ENCODE assay signal across 11 cellular contexts in the genomic region with DNA sequence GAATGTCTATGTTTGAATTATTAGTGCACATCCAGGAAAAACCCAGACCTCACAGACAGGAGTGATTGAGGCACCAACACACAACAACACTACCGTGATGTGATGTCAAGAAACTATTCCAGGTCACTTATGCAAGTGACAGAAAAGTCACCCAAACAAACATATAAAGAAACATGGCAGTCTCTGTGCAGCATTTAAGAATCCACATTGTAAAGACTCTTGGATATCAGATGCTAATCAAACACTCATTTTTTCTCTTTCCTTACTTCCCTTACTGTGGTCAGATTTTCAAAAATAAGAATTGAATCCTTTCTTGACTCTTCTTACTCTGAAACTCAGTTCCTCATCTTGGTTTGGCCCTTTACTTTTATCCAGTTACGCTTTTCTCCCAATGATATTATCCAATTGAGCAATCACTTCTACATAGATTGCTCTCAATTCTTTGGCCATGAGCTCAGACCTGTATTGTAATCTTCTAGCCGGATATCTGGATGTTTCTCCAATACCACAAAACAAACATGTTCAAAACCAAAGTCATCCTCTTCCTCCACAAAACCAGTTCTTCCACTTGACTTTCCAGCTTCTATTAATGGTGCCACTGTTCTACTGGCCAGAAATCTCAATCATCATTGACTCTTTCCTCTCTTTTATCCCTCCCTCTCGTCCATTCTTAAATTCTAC.
DNase-seq lines count a peak whose midpoint lies in the region; ATAC-seq and TF ChIP-seq lines count a peak whose summit lies in the region.
"Had no signal": no experiment of that assay in that cellular context is flagged by ENCODE, and none has a peak within 500 bp of the region (broad histone marks: within the 10 kb centered on the region; RNA-seq: fewer than 3 reads in every experiment).

No MANE protein-coding gene starts in this region.

- no peaks in the 10 kb centered on the region for H3K27me3 ChIP-seq in GM23248 (replicated peaks; ENCODE audit: insufficient read depth)
- no peaks in the 10 kb centered on the region for H3K27me3 ChIP-seq in PC-3 (ENCODE audit: low read length)
- no peaks in the 10 kb centered on the region for H3K27me3 ChIP-seq in H7 (ENCODE audit: control insufficient read depth, insufficient read depth, low read length)
- H3K27me3 ChIP-seq in WERI-Rb-1 (ENCODE audit: insufficient read depth, low read depth, severe bottlenecking) = no peaks in the 10 kb centered on the region
- H3K27me3 ChIP-seq: thyroid gland had no signal

- H3F3A ChIP-seq in GM23248 (ENCODE audit: insufficient read depth) (peaks cover 36% of the 10 kb centered on the region), PC-3 (ENCODE audit: low read length, unreplicated experiment) (peaks cover 6% of the 10 kb centered on the region)

- ATAC-seq in PC-3 = peak; percentile 84

- H4K20me1 ChIP-seq in GM23248 (ENCODE audit: insufficient read depth) = no peaks in the 10 kb centered on the region
- H4K20me1 ChIP-seq in PC-3 (ENCODE audit: low read length) = no peaks in the 10 kb centered on the region

- peaks cover 36% of the 10 kb centered on the region for H3K4me1 ChIP-seq in GM23248 (ENCODE audit: insufficient read depth)
- H3K4me1 ChIP-seq in PC-3 (ENCODE audit: insufficient read depth, low read length) = peaks cover 32% of the 10 kb centered on the region

- CTCF ChIA-PET in PC-3 (lab: Charles Lee) = no interaction called here

- BruUV-seq in PC-3 (replicated peaks; lab: Mats Ljungman, UMichigan) = no TSS peak

- in situ Hi-C loops in GM23248 (cut with MboI) = no loop called here

- H2AFZ ChIP-seq in GM23248 (no peak overlapping the region), PC-3 (ENCODE audit: low read length) (peak overlapping the region; percentile 12; the same call in 1 of the 2 replicates)

- H3K9me2 ChIP-seq in GM23248 (ENCODE audit: insufficient read depth) (no peaks in the 10 kb centered on the region), PC-3 (replicated peaks; ENCODE audit: low read length) (no peaks in the 10 kb centered on the region)

- H3K9ac ChIP-seq in GM23248 = no peak overlapping the region
- peak overlapping the region; percentile 80 for H3K9ac ChIP-seq in PC-3 (ENCODE audit: low read length)

- POLR2A ChIA-PET in PC-3 (lab: Charles Lee; ENCODE audit: unreplicated experiment) = interaction anchor here (0.6 to 0.7 kb wide), 2 partner anchors 48 to 116 kb away, joined by 3 to 5 read pairs; no protein-coding TSS in a partner anchor

- H3K4me2 ChIP-seq in GM23248 (ENCODE audit: unreplicated experiment) (peak overlapping the region; percentile 7), PC-3 (ENCODE audit: low read length) (peak overlapping the region; percentile 64)

- DNase-seq in AG10803 (ENCODE audit: low read depth) (peak; percentile 53), GM23248 (peak; percentile 53), PC-3 (peak; percentile 97), fibroblast of peridontal ligament (ENCODE audit: extremely low read depth) (peak; percentile 78), H7 (no peak), WERI-Rb-1 (no peak), NCI-H2171 (lab: John Stamatoyannopoulos, UW) (no peak)
- DNase-seq in stimulated activated CD8-positive, alpha-beta memory T cell treated with anti-CD3 and anti-CD28 coated beads, Interleukin-4, amount 100 ng/mL, for 48 hours = no peak
- DNase-seq: activated T-cell treated with anti-CD3 and anti-CD28 coated beads, Interleukin-2, amount 50 U/mL, for 1 hour; NCI-H1417 treated with DMSO at 0.1 percent for 48 hours; thyroid gland had no signal

- no peaks in the 10 kb centered on the region for H3K79me2 ChIP-seq in GM23248 (ENCODE audit: insufficient read depth)
- H3K79me2 ChIP-seq in PC-3 (ENCODE audit: low read length) = no peaks in the 10 kb centered on the region

- intact Hi-C loops in PC-3 (cut with micrococcal nuclease) = loop anchor here (1.0 kb wide), 1 partner anchor 11 kb away; no protein-coding TSS in a partner anchor

- 68 to 73% methylated on average over 4 of the region's 4 CpGs for WGBS in GM23248 (ENCODE audit: low coverage in 1 of 2, low lambda C conversion rate in 2 of 2, missing lambda C conversion rate in 2 of 2), 2 experiments

- no peaks in the 10 kb centered on the region for H3K36me3 ChIP-seq in GM23248 (ENCODE audit: low read depth)
- H3K36me3 ChIP-seq in PC-3 (ENCODE audit: low read depth, low read length) = no peaks in the 10 kb centered on the region
- H3K36me3 ChIP-seq in H7 (replicated peaks; ENCODE audit: control insufficient read depth, insufficient read depth, low read length) = no peaks in the 10 kb centered on the region
- no peaks in the 10 kb centered on the region for H3K36me3 ChIP-seq in WERI-Rb-1
- H3K36me3 ChIP-seq: thyroid gland had no signal

- H3K4me3 ChIP-seq in AG10803 (ENCODE audit: low read length) = no peak overlapping the region
- H3K4me3 ChIP-seq in GM23248 = no peak overlapping the region
- peak overlapping the region; percentile 21; the same call in 1 of the 2 replicates for H3K4me3 ChIP-seq in PC-3 (ENCODE audit: low read length)
- no peak overlapping the region for H3K4me3 ChIP-seq in H7 (ENCODE audit: insufficient read depth, low read depth, low read length)
- no peak overlapping the region for H3K4me3 ChIP-seq in WERI-Rb-1 (ENCODE audit: low read depth, low read length)
- H3K4me3 ChIP-seq: thyroid gland had no signal

- H3K27ac ChIP-seq in GM23248 (0 out of 2 replicates have a peak overlapping the region, but pooled peaks have one; percentile 4), PC-3 (ENCODE audit: low read length) (peak overlapping the region; percentile 96), WERI-Rb-1 (no peak overlapping the region)
- H3K27ac ChIP-seq: thyroid gland had no signal

- H3K9me3 ChIP-seq in GM23248 (ENCODE audit: low read depth) (no peaks in the 10 kb centered on the region), PC-3 (ENCODE audit: low read length) (no peaks in the 10 kb centered on the region), WERI-Rb-1 (ENCODE audit: severe bottlenecking) (no peaks in the 10 kb centered on the region)
- H3K9me3 ChIP-seq: thyroid gland had no signal

- TF ChIP-seq CTCF in AG10803 (conservative IDR thresholded peaks at IDR 0.05; ENCODE audit: low read length) = no peak
- no peak for TF ChIP-seq CTCF in PC-3 (conservative IDR thresholded peaks at IDR 0.05; ENCODE audit: low read depth, low read length)
- no peak for TF ChIP-seq CTCF in WERI-Rb-1 (IDR thresholded peaks at IDR 0.05; ENCODE audit: low read depth, low read length)

Comparison
In these comparisons a context has a peak if more than half of its experiments do, and no peak if none do; other contexts are left out.
1. DNase-seq: peak in AG10803 (single experiment), GM23248 (single experiment), PC-3 (single experiment) and fibroblast of peridontal ligament (single experiment); none in stimulated activated CD8-positive, alpha-beta memory T cell treated with anti-CD3 and anti-CD28 coated beads, Interleukin-4, amount 100 ng/mL, for 48 hours (single experiment), H7 (single experiment), WERI-Rb-1 (single experiment) and NCI-H2171 (single experiment).